In the genomic region with DNA sequence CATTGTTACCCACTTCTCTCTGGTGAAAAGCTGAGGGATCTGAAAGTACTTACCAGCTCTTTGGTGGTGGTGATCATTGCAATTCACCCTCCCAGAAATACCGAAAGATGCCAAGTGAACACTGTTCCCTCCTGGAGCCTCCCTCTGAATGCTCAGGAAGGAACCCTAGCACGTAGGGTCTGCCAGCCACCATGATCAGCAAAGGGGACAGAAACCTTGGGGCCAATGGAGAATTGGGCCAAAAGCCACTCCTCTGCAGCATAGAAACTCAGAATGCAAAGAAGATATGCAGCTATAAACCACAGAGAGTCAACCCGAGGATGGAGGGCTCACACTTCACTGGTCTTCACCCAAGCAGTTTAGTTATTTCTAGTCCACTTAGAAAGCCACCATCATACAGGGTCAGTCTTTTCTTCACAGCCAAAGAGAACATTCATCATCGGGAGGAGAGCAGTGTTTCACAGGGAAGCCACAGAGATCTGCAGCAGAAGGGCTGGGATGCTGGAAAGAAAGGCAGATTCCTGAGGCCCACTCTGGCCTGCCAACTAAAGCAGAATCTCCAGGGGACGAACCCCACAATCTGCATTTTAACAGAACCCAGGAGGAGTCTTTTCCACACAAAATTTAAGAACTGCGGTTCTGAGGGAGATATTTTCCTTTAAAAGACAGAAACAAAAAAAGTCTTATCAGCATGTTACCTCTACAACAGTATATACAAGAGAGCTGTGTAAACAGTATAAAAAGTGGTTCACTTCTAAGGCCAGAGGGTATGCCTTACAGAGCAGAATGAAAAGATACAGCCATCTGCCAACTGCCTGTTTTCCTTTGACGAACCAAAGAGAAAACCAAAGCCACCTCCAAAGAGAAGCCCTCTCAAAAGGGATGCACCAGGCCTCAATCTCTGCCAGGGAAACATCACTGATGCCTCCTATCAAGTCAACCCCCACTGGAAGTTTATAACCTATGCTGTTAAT, we compare ENCODE assay signal across 9 cellular contexts. TPM values are rescaled to one million over a fixed set of nuclear protein-coding genes. Genes with fewer than 3 reads are reported as not detected.
DNase-seq lines count a peak whose midpoint lies in the region; ATAC-seq, FAIRE-seq and TF ChIP-seq lines count a peak whose summit lies in the region.
"Had no signal": no experiment of that assay in that cellular context is flagged by ENCODE, and none has a peak within 500 bp of the region (broad histone marks: within the 10 kb centered on the region; RNA-seq: fewer than 3 reads in every experiment).

No MANE protein-coding gene starts in this region.

- H3K27ac ChIP-seq in small intestine (ENCODE audit: low read depth in 1 of 2, low read length in 1 of 2) = peak overlapping the region; percentile 56 to 92

- H3K9me3 ChIP-seq in small intestine (ENCODE audit: control insufficient read depth, low read depth) = no peaks in the 10 kb centered on the region

- no peak for TF ChIP-seq CTCF in MCF 10A (IDR thresholded peaks at IDR 0.05; ENCODE audit: unreplicated experiment)

- CTCF ChIA-PET in MCF 10A (lab: Yijun Ruan, JAX) = interaction anchor here (0.7 to 2.4 kb wide), 4 partner anchors 10 to 99 kb away, joined by 3 to 7 read pairs (median 4); no protein-coding TSS in a partner anchor

- no peaks in the 10 kb centered on the region for H3K36me3 ChIP-seq in small intestine (ENCODE audit: control insufficient read depth in 2 of 2, insufficient read depth in 2 of 2, low read length in 2 of 2)

- H3K27ac Mint-ChIP-seq in activated T-cell treated with anti-CD3 and anti-CD28 coated beads, Interleukin-2, amount 50 U/mL, for 72 hours = no peak overlapping the region
- peak overlapping the region; percentile 78 for H3K27ac Mint-ChIP-seq in MCF 10A (ENCODE audit: low read depth, unreplicated experiment)

- H3K27me3 Mint-ChIP-seq in activated T-cell treated with anti-CD3 and anti-CD28 coated beads, Interleukin-2, amount 50 U/mL, for 72 hours (ENCODE audit: low read depth) = no peaks in the 10 kb centered on the region
- no peaks in the 10 kb centered on the region for H3K27me3 Mint-ChIP-seq in MCF 10A (ENCODE audit: insufficient read depth, unreplicated experiment)

- peaks cover 11 to 57% of the 10 kb centered on the region in 2 donors for H3K4me1 ChIP-seq in small intestine (ENCODE audit: control insufficient read depth in 2 of 2, insufficient read depth in 1 of 2, low read depth in 1 of 2, low read length in 1 of 2)

- H3K27me3 ChIP-seq in small intestine (ENCODE audit: control insufficient read depth in 2 of 2, insufficient read depth in 2 of 2, low read length in 2 of 2) = no peaks in the 10 kb centered on the region

- FAIRE-seq in small intestine (lab: Jason Lieb, UNC) = no peak

- BruUV-seq in MCF 10A (replicated peaks; lab: Mats Ljungman, UMichigan) = no TSS peak

- no peak overlapping the region for H3K4me3 ChIP-seq in small intestine (ENCODE audit: low read depth in 1 of 2, low read length in 2 of 2)

- intact Hi-C loops in MCF 10A (cut with micrococcal nuclease) = loop anchor here (5.0 kb wide), 1 partner anchor 59 kb away; no protein-coding TSS in a partner anchor

- DNase-seq in activated T-cell treated with anti-CD3 and anti-CD28 coated beads, Interleukin-2, amount 50 U/mL, for 72 hours = no peak
- no peak for DNase-seq in activated T-cell treated with anti-CD3 and anti-CD28 coated beads, Interleukin-2, amount 50 U/mL, for 48 hours
- no peak for DNase-seq in MCF 10A (ENCODE audit: unreplicated experiment)
- DNase-seq in small intestine = no peak
- no peak for DNase-seq in GF-D8 (lab: John Stamatoyannopoulos, UW)
- no peak for DNase-seq in NCI-H1417 treated with DMSO at 0.1 percent for 48 hours (lab: John Stamatoyannopoulos, UW)

- no peaks in the 10 kb centered on the region for H3K9me3 Mint-ChIP-seq in activated T-cell treated with anti-CD3 and anti-CD28 coated beads, Interleukin-2, amount 50 U/mL, for 72 hours
- H3K9me3 Mint-ChIP-seq in MCF 10A (ENCODE audit: unreplicated experiment) = no peaks in the 10 kb centered on the region

- H3K36me3 Mint-ChIP-seq in activated T-cell treated with anti-CD3 and anti-CD28 coated beads, Interleukin-2, amount 50 U/mL, for 72 hours (ENCODE audit: insufficient read depth in 2 of 2) = no peaks in the 10 kb centered on the region
- H3K36me3 Mint-ChIP-seq in MCF 10A (ENCODE audit: insufficient read depth, unreplicated experiment) = peaks cover 8% of the 10 kb centered on the region

- ATAC-seq in activated T-cell treated with anti-CD3 and anti-CD28 coated beads, Interleukin-2, amount 50 U/mL, for 72 hours (replicated peaks in 1 of 2) = peak; percentile 29 to 50
- peak; percentile 54 for ATAC-seq in HG03280 (IDR thresholded peaks at IDR 0.05; ENCODE audit: unreplicated experiment)
- no peak for ATAC-seq in HG03097 (IDR thresholded peaks at IDR 0.05; ENCODE audit: low FRiP score, unreplicated experiment)

- H3K4me1 Mint-ChIP-seq in activated T-cell treated with anti-CD3 and anti-CD28 coated beads, Interleukin-2, amount 50 U/mL, for 72 hours (ENCODE audit: low read depth) = no peaks in the 10 kb centered on the region
- peaks cover 39% of the 10 kb centered on the region for H3K4me1 Mint-ChIP-seq in MCF 10A (ENCODE audit: insufficient read depth, unreplicated experiment)

- POLR2A ChIA-PET in MCF 10A (lab: Yijun Ruan, JAX) = interaction anchor here (0.6 to 3.4 kb wide), 8 partner anchors 10 to 72 kb away, joined by 3 to 25 read pairs (median 3); a partner anchor contains a TSS

- 57 to 65% (median 60%) methylated on average over 7 of the region's 7 CpGs for WGBS in small intestine, 3 donors

- H3K4me3 Mint-ChIP-seq in activated T-cell treated with anti-CD3 and anti-CD28 coated beads, Interleukin-2, amount 50 U/mL, for 72 hours = no peak overlapping the region
- H3K4me3 Mint-ChIP-seq in MCF 10A (ENCODE audit: unreplicated experiment) = no peak overlapping the region

RNA-seq across cellular contexts. Expression of a gene that starts 11.3 kb away (rescaled TPM):
- 10 to 100 TPM; 67.8 to 75.0 TPM for total RNA-seq in activated T-cell treated with anti-CD3 and anti-CD28 coated beads, Interleukin-2, amount 50 U/mL, for 72 hours
- total RNA-seq in MCF 10A (2022) = 21.2 and 21.6 TPM in 2 replicates
- polyA plus RNA-seq in small intestine = 10 to 100 TPM in 1 of 3 donors, 1 to 10 TPM in 2; 7.6 to 16.0 (median 7.8) TPM

RNA-seq across cellular contexts. Expression of a gene that starts 26.1 kb away (rescaled TPM):
- total RNA-seq in activated T-cell treated with anti-CD3 and anti-CD28 coated beads, Interleukin-2, amount 50 U/mL, for 72 hours = not detected
- total RNA-seq in MCF 10A (2022) = not detected in 2 replicates
- 1 to 10 TPM; 1.7 to 3.8 (median 2.9) TPM for polyA plus RNA-seq in small intestine
- total RNA-seq: Daoy had no signal
